ENCODE assay signal across 25 cellular contexts in the genomic region with DNA sequence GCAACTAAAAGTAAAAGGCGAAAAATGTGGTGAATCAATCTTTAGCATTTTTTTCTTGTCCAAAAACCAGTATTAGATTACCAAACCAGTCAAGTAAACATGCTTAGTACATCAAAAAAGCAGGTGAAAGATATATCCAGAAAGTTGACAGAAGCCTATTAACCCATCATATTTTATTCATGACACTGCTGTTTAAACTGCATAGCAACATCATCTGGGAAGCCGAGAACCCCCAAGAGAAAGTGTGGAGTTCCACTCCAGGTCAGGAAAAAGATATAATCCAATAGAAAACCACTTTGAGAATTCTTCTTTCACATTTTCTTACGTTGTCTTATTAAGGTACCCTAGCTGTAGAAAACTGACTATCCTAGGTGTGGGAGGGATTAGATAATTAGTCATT.
"Had no signal": no experiment of that assay in that cellular context is flagged by ENCODE, and none has a peak within 500 bp of the region (broad histone marks: within the 10 kb centered on the region; RNA-seq: fewer than 3 reads in every experiment).

No MANE protein-coding gene starts in this region.

- H3K36me3 ChIP-seq: stomach, suprapubic skin, thoracic aorta, thyroid gland, tibial artery, tibial nerve, transverse colon, upper lobe of left lung, upper lobe of right lung, uterus, vagina had no signal

- H3K27ac ChIP-seq: stomach, suprapubic skin, testis, thoracic aorta, thyroid gland, tibial artery, tibial nerve, transverse colon, upper lobe of left lung, upper lobe of right lung, uterus, vagina had no signal

- FAIRE-seq: urothelium cell line had no signal

- H3K9me3 ChIP-seq: stomach, testis, thoracic aorta, thyroid gland, tibial artery, tibial nerve, transverse colon, upper lobe of left lung, upper lobe of right lung, uterus, vagina had no signal

- DNase-seq: stimulated activated CD4-positive, alpha-beta T cell treated with anti-CD3 and anti-CD28 coated beads, Interleukin-2, amount 100 ng/mL, for 48 hours; stimulated activated CD4-positive, alpha-beta T cell treated with anti-CD3 and anti-CD28 coated beads, Interleukin-4, amount 100 ng/mL, for 1 hour; stimulated activated CD4-positive, alpha-beta T cell treated with anti-CD3 and anti-CD28 coated beads, Interleukin-4, amount 100 ng/mL, for 24 hours; stimulated activated CD4-positive, alpha-beta T cell treated with anti-CD3 and anti-CD28 coated beads, Interleukin-4, amount 100 ng/mL, for 4 hours; stimulated activated CD8-positive, alpha-beta memory T cell treated with anti-CD3 and anti-CD28 coated beads, Interleukin-4, amount 100 ng/mL, for 48 hours; stimulated activated naive B cell treated with anti-CD40 and anti-IgM and Interleukin-4, amounts not matched to agents 10 μg/mL and 1 μg/mL and 100 μg/mL, for 72 hours; stimulated activated naive CD4-positive, alpha-beta T cell; stimulated activated naive CD4-positive, alpha-beta T cell treated with Interleukin-2 at 50 U/mL for 16 hours; stimulated activated naive CD8-positive, alpha-beta T cell treated with anti-CD3 and anti-CD28 coated beads, Interleukin-15, amount 100 ng/mL, for 72 hours; stimulated activated naive CD8-positive, alpha-beta T cell treated with anti-CD3 and anti-CD28 coated beads, Interleukin-15, Interleukin-2, amounts not matched to agents 100 U/mL and 50 U/mL, for 24 hours; stomach; substantia nigra; testis; thyroid gland; tibial artery; transverse colon; trophoblast cell; upper lobe of left lung; upper lobe of right lung; uterus had no signal

- H3K4me3 ChIP-seq: stomach, suprapubic skin, testis, thoracic aorta, thyroid gland, tibial artery, tibial nerve, transverse colon, upper lobe of left lung, upper lobe of right lung, uterus, vagina had no signal

- H3K27me3 ChIP-seq: stomach, suprapubic skin, testis, thyroid gland, tibial artery, tibial nerve, transverse colon, upper lobe of left lung, upper lobe of right lung, uterus, vagina had no signal
